In genomic region chr20:13008761-13009681, GRCh38 we compare ENCODE assay signal across 9 cellular contexts. TPM values are rescaled to one million over a fixed set of nuclear protein-coding genes. Genes with fewer than 3 reads are reported as not detected.
DNase-seq lines count a peak whose midpoint lies in the region; ATAC-seq, FAIRE-seq and TF ChIP-seq lines count a peak whose summit lies in the region.
"Had no signal": no experiment of that assay in that cellular context is flagged by ENCODE, and none has a peak within 500 bp of the region (broad histone marks: within the 10 kb centered on the region; RNA-seq: fewer than 3 reads in every experiment).

Gene SPTLC3, plus strand, starts transcription at chr20:13008972. Its CDS starts 296 bp downstream, at chr20:13009268.

- H3K27ac ChIP-seq in CD8-positive, alpha-beta memory T cell (ENCODE audit: low read depth, low read length), result no peak within 1 kb of the TSS
- H3K27ac ChIP-seq in kidney (ENCODE audit: low read depth in 2 of 2, low read length in 2 of 2), result peak within 1 kb of the TSS; percentile 78 to 83
- H3K27ac ChIP-seq: SK-N-MC had no signal

- H3K4me3 Mint-ChIP-seq in CD8-positive, alpha-beta memory T cell, result peak within 1 kb of the TSS; percentile 16 to 78 (median 70)
- H3K4me3 Mint-ChIP-seq in stimulated activated naive B cell treated with anti-CD40 and anti-IgM and Interleukin-4, amounts not matched to agents 10 μg/mL and 1 μg/mL and 100 μg/mL, for 72 hours, result peak within 1 kb of the TSS; percentile 77 to 80

- peak within 1 kb of the TSS in 6 of 8 donors; percentile 35 to 86 (median 74) for H3K27ac Mint-ChIP-seq in CD8-positive, alpha-beta memory T cell
- H3K27ac Mint-ChIP-seq in stimulated activated naive B cell treated with anti-CD40 and anti-IgM and Interleukin-4, amounts not matched to agents 10 μg/mL and 1 μg/mL and 100 μg/mL, for 72 hours, result peak within 1 kb of the TSS; percentile 83

- no peaks in the 10 kb centered on the region for H3K36me3 Mint-ChIP-seq in CD8-positive, alpha-beta memory T cell
- H3K36me3 Mint-ChIP-seq in stimulated activated naive B cell treated with anti-CD40 and anti-IgM and Interleukin-4, amounts not matched to agents 10 μg/mL and 1 μg/mL and 100 μg/mL, for 72 hours, result no peaks in the 10 kb centered on the region

- intact Hi-C loops in kidney (cut with DNase I), result no loop called here

- peaks cover 3% of the 10 kb centered on the region for H3K4me1 ChIP-seq in CD8-positive, alpha-beta memory T cell (ENCODE audit: insufficient read depth, low read length)
- H3K4me1 ChIP-seq in kidney (ENCODE audit: control insufficient read depth in 1 of 2, insufficient read depth in 1 of 2, low read depth in 1 of 2, low read length in 2 of 2), result peaks cover 15 to 24% of the 10 kb centered on the region in 2 donors

- no peaks in the 10 kb centered on the region for H3K9me3 ChIP-seq in CD8-positive, alpha-beta memory T cell (ENCODE audit: low read length)
- no peaks in the 10 kb centered on the region for H3K9me3 ChIP-seq in kidney (ENCODE audit: control insufficient read depth in 1 of 2, low read length in 2 of 2)

- peak; percentile 12 for TF ChIP-seq CTCF in astrocyte of the spinal cord (IDR thresholded peaks at IDR 0.05; ENCODE audit: low read depth, low read length)
- TF ChIP-seq CTCF in kidney (IDR thresholded peaks at IDR 0.05; ENCODE audit: borderline replicate concordance, extremely low read depth, insufficient read depth), result no peak
- TF ChIP-seq CTCF in GM10266 (IDR thresholded peaks at IDR 0.05; ENCODE audit: control insufficient read depth, insufficient read depth, low read depth, missing control alignments), result no peak

- peaks cover 10 to 22% (median 17%) of the 10 kb centered on the region in 3 donors for H3K4me1 Mint-ChIP-seq in CD8-positive, alpha-beta memory T cell
- H3K4me1 Mint-ChIP-seq in stimulated activated naive B cell treated with anti-CD40 and anti-IgM and Interleukin-4, amounts not matched to agents 10 μg/mL and 1 μg/mL and 100 μg/mL, for 72 hours, result peaks cover 17 to 35% of the 10 kb centered on the region in 2 donors

- DNase-seq in CD8-positive, alpha-beta memory T cell, result peak in 1 of 5 donors; percentile 5
- DNase-seq in astrocyte of the spinal cord (ENCODE audit: low read depth, low spot score) (peak; percentile 66), kidney (peak; percentile 80), GM10266 (ENCODE audit: extremely low spot score) (no peak), activated gamma-delta T cell treated with Interleukin-2 at 50 U/mL for 16 hours (no peak)
- DNase-seq in stimulated activated naive B cell treated with anti-CD40 and anti-IgM and Interleukin-4, amounts not matched to agents 10 μg/mL and 1 μg/mL and 100 μg/mL, for 72 hours, result peak; percentile 0

- H3K9ac ChIP-seq in kidney (ENCODE audit: low read length in 2 of 2), result peak within 1 kb of the TSS; percentile 51 to 52

- H3K27me3 ChIP-seq in CD8-positive, alpha-beta memory T cell (ENCODE audit: insufficient read depth, low read length, poor library complexity, severe bottlenecking), result no peaks in the 10 kb centered on the region

- peaks cover 0 to 4% (median 0%) of the 10 kb centered on the region in 5 donors for H3K9me3 Mint-ChIP-seq in CD8-positive, alpha-beta memory T cell
- H3K9me3 Mint-ChIP-seq in stimulated activated naive B cell treated with anti-CD40 and anti-IgM and Interleukin-4, amounts not matched to agents 10 μg/mL and 1 μg/mL and 100 μg/mL, for 72 hours, result no peaks in the 10 kb centered on the region

- peak; percentile 74 for FAIRE-seq in kidney (lab: Jason Lieb, UNC)

- in situ Hi-C loops in astrocyte of the spinal cord (cut with HindIII; ENCODE audit: low sequenced_read_pairs), result no loop called here

- H3K4me3 ChIP-seq in CD8-positive, alpha-beta memory T cell (ENCODE audit: low read length), result peak within 1 kb of the TSS; percentile 18
- peak within 1 kb of the TSS; percentile 54 for H3K4me3 ChIP-seq in astrocyte of the spinal cord (ENCODE audit: low read depth, low read length)
- peak within 1 kb of the TSS; percentile 78 to 88 for H3K4me3 ChIP-seq in kidney (ENCODE audit: low read length in 2 of 2)
- H3K4me3 ChIP-seq: SK-N-MC had no signal

- POLR2A ChIA-PET in CD8-positive, alpha-beta memory T cell (lab: Charles Lee), result no interaction called here

- H3K36me3 ChIP-seq in CD8-positive, alpha-beta memory T cell (ENCODE audit: insufficient read depth, low read length), result no peaks in the 10 kb centered on the region
- no peaks in the 10 kb centered on the region for H3K36me3 ChIP-seq in kidney (ENCODE audit: control insufficient read depth in 1 of 2, insufficient read depth in 2 of 2, low read length in 2 of 2)

- peaks cover 0 to 1% of the 10 kb centered on the region in 2 donors for H3K27me3 Mint-ChIP-seq in CD8-positive, alpha-beta memory T cell
- peaks cover 0 to 6% of the 10 kb centered on the region in 2 donors for H3K27me3 Mint-ChIP-seq in stimulated activated naive B cell treated with anti-CD40 and anti-IgM and Interleukin-4, amounts not matched to agents 10 μg/mL and 1 μg/mL and 100 μg/mL, for 72 hours

- CTCF ChIA-PET in CD8-positive, alpha-beta memory T cell (lab: Charles Lee), result interaction anchor here (1.0 kb wide), 1 partner anchor 8 kb away, joined by 3 read pairs; no protein-coding TSS in a partner anchor

- ATAC-seq in GM19467 (IDR thresholded peaks at IDR 0.05; ENCODE audit: unreplicated experiment), result peak; percentile 30
- peak; percentile 6 for ATAC-seq in HG03558 (IDR thresholded peaks at IDR 0.05; ENCODE audit: extremely low read depth, unreplicated experiment)
- ATAC-seq in stimulated activated naive B cell treated with anti-CD40 and anti-IgM and Interleukin-4, amounts not matched to agents 10 μg/mL and 1 μg/mL and 100 μg/mL, for 72 hours (replicated peaks), result peak; percentile 56 to 57

RNA-seq across cellular contexts. Expression of gene SPTLC3, which starts in this region (rescaled TPM):
- not detected for total RNA-seq in CD8-positive, alpha-beta memory T cell
- polyA plus RNA-seq in CD8-positive, alpha-beta memory T cell, result 1.7 TPM
- 65.9 TPM for total RNA-seq in kidney
- polyA plus RNA-seq in kidney (ENCODE audit: insufficient read depth, low read depth, low replicate concordance), result 7.1 TPM

Comparison
In these comparisons a context has a peak if more than half of its experiments do, and no peak if none do; other contexts are left out.
1. RNA of gene SPTLC3 (total RNA-seq): 65.9 TPM in kidney (single experiment); not detected in CD8-positive, alpha-beta memory T cell; every median in the first group is over 10 times any median in the second.
2. DNase-seq: peak in astrocyte of the spinal cord (single experiment), kidney (single experiment) and stimulated activated naive B cell treated with anti-CD40 and anti-IgM and Interleukin-4, amounts not matched to agents 10 μg/mL and 1 μg/mL and 100 μg/mL, for 72 hours (single experiment); none in GM10266 (single experiment) and activated gamma-delta T cell treated with Interleukin-2 at 50 U/mL for 16 hours (single experiment).
3. H3K4me3 ChIP-seq: peak in every context shown above with its lines; median percentile 83 in kidney; 54 in astrocyte of the spinal cord; 18 in CD8-positive, alpha-beta memory T cell.
4. ATAC-seq: peak in every context shown above with its lines; median percentile 56 in stimulated activated naive B cell treated with anti-CD40 and anti-IgM and Interleukin-4, amounts not matched to agents 10 μg/mL and 1 μg/mL and 100 μg/mL, for 72 hours; 30 in GM19467; 6 in HG03558.